8 cellular contexts compared by ENCODE assay signal in the genomic region with DNA sequence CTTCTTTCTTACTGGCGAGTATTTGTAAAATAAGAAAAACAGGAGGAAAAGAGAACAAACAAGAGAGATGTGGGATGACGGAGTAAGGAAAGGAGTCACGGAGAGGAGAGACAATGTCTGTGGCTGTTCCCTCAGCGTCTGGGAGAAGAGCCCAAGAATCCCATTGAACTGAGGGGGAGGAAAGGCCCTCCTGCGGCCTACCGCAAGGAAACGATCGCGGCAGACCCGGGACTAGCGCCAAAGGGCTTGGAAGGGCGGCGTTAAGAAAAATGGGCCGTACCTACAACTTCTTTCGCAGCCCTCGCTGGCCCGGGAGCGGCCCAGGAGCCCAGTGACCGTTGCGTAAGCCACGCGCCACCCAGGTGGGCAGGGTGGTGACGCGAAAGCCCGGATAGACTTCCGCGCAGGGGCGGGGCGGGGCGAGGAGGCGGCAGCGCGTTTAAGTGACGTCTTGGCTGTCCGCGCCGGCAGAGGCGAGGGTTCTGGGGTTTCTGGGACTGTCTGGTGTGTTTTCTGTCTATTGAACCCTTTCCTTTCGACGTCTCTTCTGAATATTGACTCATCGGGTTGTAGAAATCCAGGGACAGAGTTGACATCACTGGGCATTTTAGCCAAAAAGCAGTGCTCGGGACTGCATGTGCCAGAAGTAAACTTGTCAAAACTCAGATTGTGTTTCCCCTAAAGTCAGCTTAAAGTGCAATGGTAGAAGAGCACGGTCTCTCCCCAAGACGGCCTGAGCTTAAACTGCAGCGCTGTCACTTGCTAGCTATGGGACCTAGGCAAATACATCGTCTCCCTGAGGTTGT. TPM values are rescaled to one million over a fixed set of nuclear protein-coding genes. Genes with fewer than 3 reads are reported as not detected.
DNase-seq lines count a peak whose midpoint lies in the region; ATAC-seq, FAIRE-seq and TF ChIP-seq lines count a peak whose summit lies in the region.

A gene with protein sequence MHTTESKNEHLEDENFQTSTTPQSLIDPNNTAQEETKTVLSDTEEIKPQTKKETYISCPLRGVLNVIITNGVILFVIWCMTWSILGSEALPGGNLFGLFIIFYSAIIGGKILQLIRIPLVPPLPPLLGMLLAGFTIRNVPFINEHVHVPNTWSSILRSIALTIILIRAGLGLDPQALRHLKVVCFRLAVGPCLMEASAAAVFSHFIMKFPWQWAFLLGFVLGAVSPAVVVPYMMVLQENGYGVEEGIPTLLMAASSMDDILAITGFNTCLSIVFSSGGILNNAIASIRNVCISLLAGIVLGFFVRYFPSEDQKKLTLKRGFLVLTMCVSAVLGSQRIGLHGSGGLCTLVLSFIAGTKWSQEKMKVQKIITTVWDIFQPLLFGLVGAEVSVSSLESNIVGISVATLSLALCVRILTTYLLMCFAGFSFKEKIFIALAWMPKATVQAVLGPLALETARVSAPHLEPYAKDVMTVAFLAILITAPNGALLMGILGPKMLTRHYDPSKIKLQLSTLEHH (minus strand): TSS at position 387 of the 806 bp plus-strand sequence. CDS start 27,994 bp downstream, outside the sequence.

- 3% methylated on average over 37 of the region's 46 CpGs for WGBS in A549 (ENCODE audit: missing lambda C conversion rate)

- no peak for TF ChIP-seq RAD21 in A549 (conservative IDR thresholded peaks at IDR 0.05 in 1 of 2, IDR thresholded peaks at IDR 0.05 in 1 of 2)

- ATAC-seq in A549: peak; percentile 98 to 99
- ATAC-seq in GM18520 (IDR thresholded peaks at IDR 0.05; ENCODE audit: unreplicated experiment): peak; percentile 96
- ATAC-seq in HG03060 (IDR thresholded peaks at IDR 0.05; ENCODE audit: low read depth, unreplicated experiment): peak; percentile 88

- DNase-seq in A549 (ENCODE audit: low read depth in 1 of 2, low spot score in 1 of 2) (peak; percentile 66 to 95), NCI-H2171 (lab: John Stamatoyannopoulos, UW) (peak; percentile 75), iris pigment epithelial cell (ENCODE audit: low read depth) (peak; percentile 99)
- peak; percentile 83 to 88 (median 86) for DNase-seq in activated CD4-positive, CD25-positive, alpha-beta regulatory T cell (lab: John Stamatoyannopoulos, UW)
- DNase-seq in central memory CD4-positive, alpha-beta T cell: peak; percentile 92
- peak; percentile 87 to 90 for DNase-seq in stimulated activated CD4-positive, alpha-beta T cell treated with anti-CD3 and anti-CD28 coated beads, Interleukin-15, amount 100 ng/mL, for 1 hour (ENCODE audit: low read depth in 1 of 2, low spot score in 1 of 2)

- POLR2A ChIA-PET in A549 (lab: Yijun Ruan, JAX): interaction anchor here (1.0 kb wide), 1 partner anchor 191 kb away, joined by 5 read pairs; no protein-coding TSS in a partner anchor

- H3K4me2 ChIP-seq in A549: peak within 1 kb of the TSS; percentile 84

- no peak for TF ChIP-seq CTCF in A549 (IDR thresholded peaks at IDR 0.05)

- H3K4me3 ChIP-seq in A549: peak within 1 kb of the TSS; percentile 51

- H3K9me3 ChIP-seq in A549: no peaks in the 10 kb centered on the region

- TF ChIP-seq EP300 in A549 (IDR thresholded peaks at IDR 0.05): no peak

- TF ChIP-seq POLR2A in A549 (IDR thresholded peaks at IDR 0.05; ENCODE audit: low read length): peak; percentile 22

- CTCF ChIA-PET in A549 (lab: Yijun Ruan, JAX): interaction anchor here (0.9 to 1.0 kb wide), 3 partner anchors 10 to 399 kb away, joined by 3 to 4 read pairs (median 4); no protein-coding TSS in a partner anchor

- peak within 1 kb of the TSS; percentile 88 to 90 for H3K27ac ChIP-seq in A549

- peaks cover 5% of the 10 kb centered on the region; the same call in 2 of the 3 replicates for H3K4me1 ChIP-seq in A549

- no peak for FAIRE-seq in A549 (lab: Jason Lieb, UNC)

TF ChIP-seq in A549, 52 proteins besides CTCF, POLR2A, EP300 and RAD21 (continues in another document):
- TF ChIP-seq HDAC2 (IDR thresholded peaks at IDR 0.05) (no peak), MAZ (IDR thresholded peaks at IDR 0.05; ENCODE audit: borderline replicate concordance, low read depth, low read length) (0 out of 2 replicates have a peak, but pooled peaks have one; percentile 24), HOXB13 (CRISPR knock-in tag; IDR thresholded peaks at IDR 0.05; ENCODE audit: low read depth) (no peak), SMC3 (IDR thresholded peaks at IDR 0.05) (0 out of 3 replicates have a peak, but pooled peaks have one; percentile 10), JUN (IDR thresholded peaks at IDR 0.05) (peak; percentile 29 to 56; a peak in 1 of 5 replicates), HOXA7 (CRISPR knock-in tag; IDR thresholded peaks at IDR 0.05) (no peak), RCOR1 (IDR thresholded peaks at IDR 0.05; ENCODE audit: low read depth, low read length) (no peak), TP53 (CRISPR knock-in tag; IDR thresholded peaks at IDR 0.05) (no peak), SREBF2 (IDR thresholded peaks at IDR 0.05) (no peak), RARB (CRISPR knock-in tag; IDR thresholded peaks at IDR 0.05) (no peak), KDM5A (IDR thresholded peaks at IDR 0.05) (no peak), EHF (CRISPR knock-in tag; IDR thresholded peaks at IDR 0.05) (no peak), NFE2L2 (conservative IDR thresholded peaks at IDR 0.05; ENCODE audit: low read length) (no peak), RNF2 (IDR thresholded peaks at IDR 0.05; ENCODE audit: borderline replicate concordance, low read depth) (no peak), ZFP36 (IDR thresholded peaks at IDR 0.05; ENCODE audit: borderline replicate concordance, partially characterized antibody) (no peak), CBX8 (IDR thresholded peaks at IDR 0.05) (no peak), NPAS2 (CRISPR knock-in tag; IDR thresholded peaks at IDR 0.05; ENCODE audit: borderline replicate concordance) (no peak), NR3C1 (IDR thresholded peaks at IDR 0.05) (no peak), CHD4 (IDR thresholded peaks at IDR 0.05; ENCODE audit: borderline replicate concordance) (no peak), PHF8 (IDR thresholded peaks at IDR 0.05; ENCODE audit: borderline replicate concordance, low read depth) (peak; percentile 74; the same call in 1 of the 2 replicates), ESRRA (IDR thresholded peaks at IDR 0.05; ENCODE audit: borderline replicate concordance, low read length) (no peak), RFX5 (IDR thresholded peaks at IDR 0.05) (no peak), ZNF302 (CRISPR knock-in tag; IDR thresholded peaks at IDR 0.05) (no peak), CBX2 (IDR thresholded peaks at IDR 0.05; ENCODE audit: borderline replicate concordance, low read depth) (no peak), FOXS1 (CRISPR knock-in tag; IDR thresholded peaks at IDR 0.05) (no peak), MAFK (IDR thresholded peaks at IDR 0.05; ENCODE audit: partially characterized antibody) (no peak), ZSCAN20 (CRISPR knock-in tag; IDR thresholded peaks at IDR 0.05) (no peak)
- TF ChIP-seq, protein P1, sequence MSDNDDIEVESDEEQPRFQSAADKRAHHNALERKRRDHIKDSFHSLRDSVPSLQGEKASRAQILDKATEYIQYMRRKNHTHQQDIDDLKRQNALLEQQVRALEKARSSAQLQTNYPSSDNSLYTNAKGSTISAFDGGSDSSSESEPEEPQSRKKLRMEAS (IDR thresholded peaks at IDR 0.05): peak; percentile 90
- TF ChIP-seq, protein P2, sequence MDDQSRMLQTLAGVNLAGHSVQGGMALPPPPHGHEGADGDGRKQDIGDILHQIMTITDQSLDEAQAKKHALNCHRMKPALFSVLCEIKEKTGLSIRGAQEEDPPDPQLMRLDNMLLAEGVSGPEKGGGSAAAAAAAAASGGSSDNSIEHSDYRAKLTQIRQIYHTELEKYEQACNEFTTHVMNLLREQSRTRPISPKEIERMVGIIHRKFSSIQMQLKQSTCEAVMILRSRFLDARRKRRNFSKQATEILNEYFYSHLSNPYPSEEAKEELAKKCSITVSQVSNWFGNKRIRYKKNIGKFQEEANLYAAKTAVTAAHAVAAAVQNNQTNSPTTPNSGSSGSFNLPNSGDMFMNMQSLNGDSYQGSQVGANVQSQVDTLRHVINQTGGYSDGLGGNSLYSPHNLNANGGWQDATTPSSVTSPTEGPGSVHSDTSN (IDR thresholded peaks at IDR 0.05): no peak
- TF ChIP-seq, protein P3, sequence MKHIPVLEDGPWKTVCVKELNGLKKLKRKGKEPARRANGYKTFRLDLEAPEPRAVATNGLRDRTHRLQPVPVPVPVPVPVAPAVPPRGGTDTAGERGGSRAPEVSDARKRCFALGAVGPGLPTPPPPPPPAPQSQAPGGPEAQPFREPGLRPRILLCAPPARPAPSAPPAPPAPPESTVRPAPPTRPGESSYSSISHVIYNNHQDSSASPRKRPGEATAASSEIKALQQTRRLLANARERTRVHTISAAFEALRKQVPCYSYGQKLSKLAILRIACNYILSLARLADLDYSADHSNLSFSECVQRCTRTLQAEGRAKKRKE (CRISPR knock-in tag; IDR thresholded peaks at IDR 0.05; ENCODE audit: low read depth): 0 out of 2 replicates have a peak, but pooled peaks have one; percentile 45
- TF ChIP-seq, protein P4, sequence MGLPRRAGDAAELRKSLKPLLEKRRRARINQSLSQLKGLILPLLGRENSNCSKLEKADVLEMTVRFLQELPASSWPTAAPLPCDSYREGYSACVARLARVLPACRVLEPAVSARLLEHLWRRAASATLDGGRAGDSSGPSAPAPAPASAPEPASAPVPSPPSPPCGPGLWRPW (IDR thresholded peaks at IDR 0.05): no peak
- TF ChIP-seq, protein P5, sequence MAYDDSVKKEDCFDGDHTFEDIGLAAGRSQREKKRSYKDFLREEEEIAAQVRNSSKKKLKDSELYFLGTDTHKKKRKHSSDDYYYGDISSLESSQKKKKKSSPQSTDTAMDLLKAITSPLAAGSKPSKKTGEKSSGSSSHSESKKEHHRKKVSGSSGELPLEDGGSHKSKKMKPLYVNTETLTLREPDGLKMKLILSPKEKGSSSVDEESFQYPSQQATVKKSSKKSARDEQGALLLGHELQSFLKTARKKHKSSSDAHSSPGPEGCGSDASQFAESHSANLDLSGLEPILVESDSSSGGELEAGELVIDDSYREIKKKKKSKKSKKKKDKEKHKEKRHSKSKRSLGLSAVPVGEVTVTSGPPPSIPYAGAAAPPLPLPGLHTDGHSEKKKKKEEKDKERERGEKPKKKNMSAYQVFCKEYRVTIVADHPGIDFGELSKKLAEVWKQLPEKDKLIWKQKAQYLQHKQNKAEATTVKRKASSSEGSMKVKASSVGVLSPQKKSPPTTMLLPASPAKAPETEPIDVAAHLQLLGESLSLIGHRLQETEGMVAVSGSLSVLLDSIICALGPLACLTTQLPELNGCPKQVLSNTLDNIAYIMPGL (CRISPR knock-in tag; IDR thresholded peaks at IDR 0.05; ENCODE audit: borderline replicate concordance): no peak

RNA-seq across cellular contexts. Expression of the gene that starts here (rescaled TPM):
- 0.28 and 0.39 TPM in 2 replicates for polyA plus RNA-seq in A549 (2011; rRNA removed)
- 0.09 TPM in 1 of 2 replicates, not detected in the other for polyA plus RNA-seq in A549 (2012; cell fraction: cytosol; rRNA removed)
- polyA plus RNA-seq in A549 (2012; cell fraction: nucleus; rRNA removed): not detected in 2 replicates
- polyA plus RNA-seq in A549 (2017; fragmentation: RNase III; extraction: RNeasy Plus Mini Kit Qiagen cat#74134 plus additional on column Dnase treatment): 0.09 to 0.21 TPM (median 0.16 TPM) in 3 replicates
- polyA minus RNA-seq in A549 (2011; rRNA and poly(A)+ RNA removed): not detected in 2 replicates

Comparison
In these comparisons a context has a peak if more than half of its experiments do, and no peak if none do; other contexts are left out.
1. Peak in every context shown above with its lines: DNase-seq, ATAC-seq, H3K4me3 ChIP-seq and H3K27ac ChIP-seq.
2. Peak in DNase-seq, ATAC-seq, H3K4me3 ChIP-seq, H3K27ac ChIP-seq and H3K4me2 ChIP-seq in A549; RNA of the gene not detected or under 1 TPM.